ENCODE assay signal across 8 cellular contexts in genomic region chr10:68957654-68958053, GRCh38. TPM values are rescaled to one million over a fixed set of nuclear protein-coding genes. Genes with fewer than 3 reads are reported as not detected.
DNase-seq lines count a peak whose midpoint lies in the region; ATAC-seq and TF ChIP-seq lines count a peak whose summit lies in the region.

No MANE protein-coding gene starts in this region.

- peaks cover 3% of the 10 kb centered on the region for H4K20me1 ChIP-seq in fibroblast of lung (ENCODE audit: control insufficient read depth, extremely low read depth, insufficient read depth, low read length)

- H3K27ac ChIP-seq in SJCRH30 (no peak overlapping the region), fibroblast of lung (ENCODE audit: insufficient read depth, low read length) (peak overlapping the region; percentile 98), gastrocnemius medialis (peak overlapping the region; percentile 92 to 98 (median 96))

- ATAC-seq in gastrocnemius medialis = no peak

- TF ChIP-seq POLR2A in gastrocnemius medialis (IDR thresholded peaks at IDR 0.05) = no peak

- H3K4me2 ChIP-seq in fibroblast of lung (ENCODE audit: extremely low read depth, insufficient read depth, low read length) = peak overlapping the region; percentile 78

- H3K9ac ChIP-seq in fibroblast of lung (ENCODE audit: insufficient read depth, low read length) = no peak overlapping the region

- in situ Hi-C loops in gastrocnemius medialis (cut with MboI; ENCODE audit: low sequenced_read_pairs in 4 of 4) = no loop called here

- H3K27me3 ChIP-seq in SJCRH30 = no peaks in the 10 kb centered on the region
- H3K27me3 ChIP-seq in fibroblast of lung (ENCODE audit: control insufficient read depth, insufficient read depth, low read length) = no peaks in the 10 kb centered on the region
- no peaks in the 10 kb centered on the region for H3K27me3 ChIP-seq in gastrocnemius medialis

- intact Hi-C loops in gastrocnemius medialis (cut with DNase I; ENCODE audit: low total_unique reads) = loop anchor here (5.0 kb wide), 1 partner anchor 430 kb away; the partner anchor contains the start of gene SLC25A16

- peaks cover 61% of the 10 kb centered on the region for H3K79me2 ChIP-seq in fibroblast of lung (ENCODE audit: control insufficient read depth, insufficient read depth, low read length)

- H3K4me1 ChIP-seq in SJCRH30 (no peaks in the 10 kb centered on the region), fibroblast of lung (ENCODE audit: control insufficient read depth, extremely low read depth, insufficient read depth, low read length) (no peaks in the 10 kb centered on the region), gastrocnemius medialis (peaks cover 18 to 24% of the 10 kb centered on the region in 2 donors)

- no peak overlapping the region for H2AFZ ChIP-seq in fibroblast of lung (ENCODE audit: low read length)

- no peak for DNase-seq in GM12865 (ENCODE audit: low read depth)
- no peak for DNase-seq in SJCRH30
- DNase-seq in fibroblast of lung (ENCODE audit: low read depth in 2 of 2) = peak in 1 of 2 donors; percentile 8
- DNase-seq in gastrocnemius medialis = no peak
- DNase-seq in NCI-H2171 treated with DMSO at 0.1 percent for 48 hours (lab: John Stamatoyannopoulos, UW) = no peak
- DNase-seq in occipital lobe (lab: John Stamatoyannopoulos, UW) = no peak
- no peak for DNase-seq in activated CD4-positive, alpha-beta T cell treated with anti-CD3 and anti-CD28 coated beads for 48 hours
- no peak for DNase-seq in NOMO-1 (lab: John Stamatoyannopoulos, UW; ENCODE audit: unreplicated experiment in 2 of 2)

- H3K4me3 ChIP-seq in GM12865 (ENCODE audit: low read depth, low read length) (peak overlapping the region; percentile 87), SJCRH30 (peak overlapping the region; percentile 86), fibroblast of lung (replicated peaks in 1 of 4; ENCODE audit: control extremely low read depth in 1 of 4, insufficient read depth in 1 of 4, low read depth in 3 of 4, low read length in 4 of 4) (peak overlapping the region; percentile 83 to 99 (median 96)), gastrocnemius medialis (peak overlapping the region; percentile 96 to 98 (median 98))

- H3K36me3 ChIP-seq in SJCRH30 = peaks cover 40% of the 10 kb centered on the region
- peaks cover 2% of the 10 kb centered on the region for H3K36me3 ChIP-seq in fibroblast of lung (ENCODE audit: control insufficient read depth, insufficient read depth, low read length)
- H3K36me3 ChIP-seq in gastrocnemius medialis = peaks cover 0 to 32% of the 10 kb centered on the region in 2 donors

- TF ChIP-seq CTCF in GM12865 (IDR thresholded peaks at IDR 0.05; ENCODE audit: insufficient read depth, low read depth, low read length, missing control alignments) = no peak
- no peak for TF ChIP-seq CTCF in fibroblast of lung (conservative IDR thresholded peaks at IDR 0.05 in 1 of 2, IDR thresholded peaks at IDR 0.05 in 1 of 2; ENCODE audit: low read depth in 1 of 2, low read length in 2 of 2)
- no peak for TF ChIP-seq CTCF in gastrocnemius medialis (IDR thresholded peaks at IDR 0.05 in 4 of 5, conservative IDR thresholded peaks at IDR 0.05 in 1 of 5)

- H3K9me3 ChIP-seq in SJCRH30 (replicated peaks) (no peaks in the 10 kb centered on the region), fibroblast of lung (ENCODE audit: control insufficient read depth, insufficient read depth, low read depth, low read length) (no peaks in the 10 kb centered on the region), gastrocnemius medialis (no peaks in the 10 kb centered on the region)

RNA-seq across cellular contexts. Expression of gene DDX21, which starts 1.7 kb away (rescaled TPM):
- 91.2 and 96.9 TPM in 2 replicates for total RNA-seq in SJCRH30 (2014; rRNA removed; shearing (Covaris generic))
- total RNA-seq in fibroblast of lung = 52.4 and 54.2 TPM in 2 replicates
- 67.9 and 78.2 TPM in 2 replicates for polyA plus RNA-seq in fibroblast of lung
- polyA plus RNA-seq in fibroblast of lung (2012) = 49.9 and 52.6 TPM in 2 replicates
- 5.4 and 7.4 TPM in 2 replicates for polyA minus RNA-seq in fibroblast of lung (ENCODE audit: low replicate concordance)
- 10 to 100 TPM; 44.4 to 66.8 (median 53.7) TPM for total RNA-seq in gastrocnemius medialis
- 49.4 TPM for total RNA-seq in occipital lobe

RNA-seq across cellular contexts. Expression of gene KIFBP, which starts 30.9 kb away (rescaled TPM):
- 18.0 and 21.9 TPM in 2 replicates for total RNA-seq in SJCRH30 (2014; rRNA removed; shearing (Covaris generic))
- total RNA-seq in fibroblast of lung = 25.9 and 29.7 TPM in 2 replicates
- 60.2 and 62.0 TPM in 2 replicates for polyA plus RNA-seq in fibroblast of lung
- 32.9 and 36.1 TPM in 2 replicates for polyA plus RNA-seq in fibroblast of lung (2012)
- polyA minus RNA-seq in fibroblast of lung (ENCODE audit: low replicate concordance) = 1.8 and 2.8 TPM in 2 replicates
- 10 to 100 TPM; 24.0 to 41.3 (median 33.9) TPM for total RNA-seq in gastrocnemius medialis
- total RNA-seq in occipital lobe = 36.8 TPM

RNA-seq across cellular contexts. Expression of gene DDX50, which starts 56.5 kb away (rescaled TPM):
- total RNA-seq in SJCRH30 (2014; rRNA removed; shearing (Covaris generic)) = 47.4 and 48.2 TPM in 2 replicates
- total RNA-seq in fibroblast of lung (65.5 and 69.7 TPM in 2 replicates), gastrocnemius medialis (10 to 100 TPM; 17.2 to 25.9 (median 23.7) TPM), occipital lobe (54.4 TPM)
- 47.9 and 48.6 TPM in 2 replicates for polyA plus RNA-seq in fibroblast of lung
- 32.1 and 32.7 TPM in 2 replicates for polyA plus RNA-seq in fibroblast of lung (2012)
- 6.6 and 12.6 TPM in 2 replicates for polyA minus RNA-seq in fibroblast of lung (ENCODE audit: low replicate concordance)
